In genomic region chr19:13022859-13023636, GRCh38 we compare ENCODE assay signal across 8 cellular contexts. TPM values are rescaled to one million over a fixed set of nuclear protein-coding genes. Genes with fewer than 3 reads are reported as not detected.
DNase-seq lines count a peak whose midpoint lies in the region; ATAC-seq and TF ChIP-seq lines count a peak whose summit lies in the region.

No MANE protein-coding gene starts in this region.

- H3K27ac ChIP-seq in mucosa of rectum (ENCODE audit: low read depth in 2 of 2, low read length in 2 of 2) = peak overlapping the region; percentile 86 to 90

- H3K27ac Mint-ChIP-seq in IgD-negative memory B cell (no peak overlapping the region), T-cell (peak overlapping the region in 1 of 2 donors; percentile 8)

- H3K4me1 Mint-ChIP-seq in IgD-negative memory B cell = peaks cover 2 to 19% (median 14%) of the 10 kb centered on the region in 3 donors
- H3K4me1 Mint-ChIP-seq in T-cell = peaks cover 23 to 31% (median 26%) of the 10 kb centered on the region in 3 donors

- H3K36me3 Mint-ChIP-seq in IgD-negative memory B cell (no peaks in the 10 kb centered on the region), T-cell (peaks cover 22% of the 10 kb centered on the region)

- POLR2A ChIA-PET in T-cell (lab: Charles Lee) = no interaction called here

- peak in 1 of 4 experiments; percentile 17 for ATAC-seq in T-cell (replicated peaks in 1 of 4)
- no peak for ATAC-seq in GM21528 (IDR thresholded peaks at IDR 0.05; ENCODE audit: low FRiP score, unreplicated experiment)
- no peak for ATAC-seq in HG02981 (IDR thresholded peaks at IDR 0.05; ENCODE audit: unreplicated experiment)
- no peak for ATAC-seq in GM18517 (IDR thresholded peaks at IDR 0.05; ENCODE audit: unreplicated experiment)

- H3K4me3 ChIP-seq in epithelial cell of esophagus (ENCODE audit: low read length) = peak overlapping the region; percentile 46
- peak overlapping the region; percentile 51 to 71 for H3K4me3 ChIP-seq in mucosa of rectum (ENCODE audit: low read length in 2 of 2)

- H3K9me3 Mint-ChIP-seq in IgD-negative memory B cell = no peaks in the 10 kb centered on the region
- no peaks in the 10 kb centered on the region for H3K9me3 Mint-ChIP-seq in T-cell

- H3K4me3 Mint-ChIP-seq in IgD-negative memory B cell (peak overlapping the region; percentile 6 to 91 (median 79)), T-cell (peak overlapping the region; percentile 50 to 75 (median 68))

- no peak for TF ChIP-seq CTCF in epithelial cell of esophagus (IDR thresholded peaks at IDR 0.05; ENCODE audit: insufficient read depth, low read depth, low read length, missing control alignments)

- H3K9me3 ChIP-seq in mucosa of rectum (ENCODE audit: control insufficient read depth in 2 of 2, low read length in 2 of 2) = no peaks in the 10 kb centered on the region

- peaks cover 42 to 62% of the 10 kb centered on the region in 2 donors for H3K4me1 ChIP-seq in mucosa of rectum (ENCODE audit: control insufficient read depth in 2 of 2, insufficient read depth in 2 of 2, low read length in 2 of 2)

- CTCF ChIA-PET in T-cell (lab: Charles Lee) = interaction anchor here in 1 of 2 donors (0.7 kb wide), 2 partner anchors 11 to 19 kb away, joined by 3 read pairs; no protein-coding TSS in a partner anchor

- H3K27me3 Mint-ChIP-seq in IgD-negative memory B cell (peaks cover 36% of the 10 kb centered on the region), T-cell (peaks cover 32 to 45% of the 10 kb centered on the region in 2 donors)

- H3K36me3 ChIP-seq in mucosa of rectum (ENCODE audit: control insufficient read depth in 2 of 2, insufficient read depth in 2 of 2, low read length in 2 of 2) = no peaks in the 10 kb centered on the region

- H3K27me3 ChIP-seq in mucosa of rectum (ENCODE audit: control insufficient read depth in 2 of 2, insufficient read depth in 2 of 2, low read length in 2 of 2) = no peaks in the 10 kb centered on the region

- H3K9ac ChIP-seq in mucosa of rectum (ENCODE audit: low read depth in 1 of 2, low read length in 2 of 2) = peak overlapping the region in 1 of 2 donors; percentile 72

- DNase-seq in DMS79 treated with DMSO at 0.1 percent for 48 hours (lab: John Stamatoyannopoulos, UW) (peak; percentile 94), T-cell (no peak), epithelial cell of esophagus (ENCODE audit: low read depth) (peak; percentile 85)

RNA-seq across cellular contexts. Expression of gene NFIX, which starts 27.8 kb away (rescaled TPM):
- 0.09 TPM for polyA plus RNA-seq in IgD-negative memory B cell
- 1 to 10 TPM; 3.9 to 6.6 (median 6.3) TPM for total RNA-seq in T-cell

RNA-seq across cellular contexts. Expression of gene DAND5, which starts 53.7 kb away (rescaled TPM):
- not detected for polyA plus RNA-seq in IgD-negative memory B cell
- total RNA-seq in T-cell = not detected

Comparison
In these comparisons a context has a peak if more than half of its experiments do, and no peak if none do; other contexts are left out.
1. DNase-seq: peak in DMS79 treated with DMSO at 0.1 percent for 48 hours (single experiment) and epithelial cell of esophagus (single experiment); none in T-cell (0 of 34).